Comparison of ENCODE assay signal across 21 cellular contexts in the genomic region with DNA sequence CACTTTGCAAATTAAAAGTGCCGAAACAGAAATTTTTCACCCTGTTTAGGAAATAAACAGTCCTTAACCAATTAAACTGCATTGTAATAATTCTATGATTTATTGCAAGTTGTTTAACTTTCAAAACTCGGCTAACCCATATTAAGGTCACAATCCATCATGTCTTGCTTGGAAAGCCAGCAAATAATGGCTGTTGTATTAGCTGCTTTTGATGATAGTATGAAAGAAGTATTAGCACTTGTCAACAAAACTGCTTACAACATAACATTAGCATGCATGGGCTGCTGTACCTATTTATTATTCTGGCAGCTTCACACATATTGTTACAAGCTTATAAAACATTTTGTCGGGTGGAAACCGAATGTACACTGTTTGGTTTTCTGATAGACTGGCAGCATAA.
"Had no signal": no experiment of that assay in that cellular context is flagged by ENCODE, and none has a peak within 500 bp of the region (broad histone marks: within the 10 kb centered on the region; RNA-seq: fewer than 3 reads in every experiment).

No MANE protein-coding gene starts in this region.

- H3K9me3 ChIP-seq: uterus had no signal

- H3K79me2 ChIP-seq: parathyroid adenoma had no signal

- H3K4me1 Mint-ChIP-seq: activated naive CD8-positive, alpha-beta T cell treated with anti-CD3 and anti-CD28 coated beads for 36 hours; memory B cell had no signal

- H3K9ac ChIP-seq: parathyroid adenoma had no signal

- H3K4me1 ChIP-seq: parathyroid adenoma, uterus had no signal

- H3K4me3 ChIP-seq: skin epidermis, transverse colon, uterus had no signal

- ATAC-seq: activated T-cell treated with anti-CD3 and anti-CD28 coated beads, Interleukin-2, amount 50 U/mL, for 4 hours; natural killer cell treated with Interleukin-12 subunit alpha and Interleukin-12 subunit beta and Interleukin-15 and Interleukin-18, amount 100 ng/mL, for 72 hours; right cardiac atrium; WTC11 had no signal

- H3K27ac ChIP-seq: parathyroid adenoma, skin epidermis, transverse colon, uterus had no signal

- H3K27ac Mint-ChIP-seq: activated naive CD8-positive, alpha-beta T cell treated with anti-CD3 and anti-CD28 coated beads for 36 hours; memory B cell; natural killer cell treated with Interleukin-12 subunit alpha and Interleukin-12 subunit beta and Interleukin-15 and Interleukin-18, amount 100 ng/mL, for 72 hours; stimulated activated naive CD8-positive, alpha-beta T cell treated with anti-CD3 and anti-CD28 coated beads, Interleukin-15, Interleukin-2, amounts not matched to agents 100 ng/mL and 50 ng/mL, for 24 hours; T-helper 1 cell treated with Interleukin-12 subunit alpha and Interleukin-12 subunit beta and Interleukin-4 antibody, amounts not matched to agents 30 μg/mL and 1 μg/mL, for 36 hours; WTC11 had no signal

- H3K27me3 ChIP-seq: transverse colon, uterus had no signal

- DNase-seq: activated CD4-positive, alpha-beta T cell treated with anti-CD3 and anti-CD28 coated beads for 4 hours; activated CD4-positive, alpha-beta T cell treated with anti-CD3 and anti-CD28 coated beads, Interleukin-2, amount 50 U/mL, for 48 hours; activated CD8-positive, alpha-beta memory T cell treated with anti-CD3 and anti-CD28 coated beads, Interleukin-2, amount 50 U/mL, for 48 hours; activated naive CD4-positive, alpha-beta T cell treated with Interleukin-2 at 50 U/mL for 16 hours; activated naive CD8-positive, alpha-beta T cell treated with anti-CD3 and anti-CD28 coated beads for 36 hours; activated T-cell treated with anti-CD3 and anti-CD28 coated beads, Interleukin-2, amount 50 U/mL, for 4 hours; amniotic stem cell; cortex of kidney; foreskin melanocyte; right cardiac atrium; stimulated activated CD4-positive, alpha-beta T cell treated with anti-CD3 and anti-CD28 coated beads, Interleukin-1b, Interleukin-23, amount 100 ng/mL, for 48 hours; T1000; transverse colon; uterus had no signal

- H3K9me3 Mint-ChIP-seq: activated naive CD8-positive, alpha-beta T cell treated with anti-CD3 and anti-CD28 coated beads for 36 hours had no signal

- H3K36me3 Mint-ChIP-seq: activated naive CD8-positive, alpha-beta T cell treated with anti-CD3 and anti-CD28 coated beads for 36 hours; memory B cell; natural killer cell treated with Interleukin-12 subunit alpha and Interleukin-12 subunit beta and Interleukin-15 and Interleukin-18, amount 100 ng/mL, for 72 hours had no signal

- H3K4me3 Mint-ChIP-seq: activated naive CD8-positive, alpha-beta T cell treated with anti-CD3 and anti-CD28 coated beads for 36 hours; activated T-cell treated with anti-CD3 and anti-CD28 coated beads, Interleukin-2, amount 50 U/mL, for 4 hours; memory B cell; natural killer cell treated with Interleukin-12 subunit alpha and Interleukin-12 subunit beta and Interleukin-15 and Interleukin-18, amount 100 ng/mL, for 72 hours; stimulated activated naive CD8-positive, alpha-beta T cell treated with anti-CD3 and anti-CD28 coated beads, Interleukin-15, Interleukin-2, amounts not matched to agents 100 ng/mL and 50 ng/mL, for 24 hours; T-helper 1 cell treated with Interleukin-12 subunit alpha and Interleukin-12 subunit beta and Interleukin-4 antibody, amounts not matched to agents 30 μg/mL and 1 μg/mL, for 36 hours; WTC11 had no signal

- H3K27me3 Mint-ChIP-seq: activated naive CD8-positive, alpha-beta T cell treated with anti-CD3 and anti-CD28 coated beads for 36 hours; stimulated activated naive CD8-positive, alpha-beta T cell treated with anti-CD3 and anti-CD28 coated beads, Interleukin-15, Interleukin-2, amounts not matched to agents 100 ng/mL and 50 ng/mL, for 24 hours had no signal

- H3K36me3 ChIP-seq: transverse colon, uterus had no signal

- H2AFZ ChIP-seq: parathyroid adenoma had no signal
